21 cellular contexts compared by ENCODE assay signal in genomic region chr12:79648872-79649271, GRCh38. TPM values are rescaled to one million over a fixed set of nuclear protein-coding genes. Genes with fewer than 3 reads are reported as not detected.
A peak's percentile ranks its signal among the peaks of the same experiment; 100 is the strongest.
DNase-seq lines count a peak whose midpoint lies in the region; ATAC-seq and TF ChIP-seq lines count a peak whose summit lies in the region.
"Had no signal": no experiment of that assay in that cellular context is flagged by ENCODE, and none has a peak within 500 bp of the region (broad histone marks: within the 10 kb centered on the region; RNA-seq: fewer than 3 reads in every experiment).

No MANE protein-coding gene starts in this region.

- no peak overlapping the region for H3K4me3 ChIP-seq in choroid plexus epithelial cell (ENCODE audit: low read depth, low read length)

- H2BK5ac ChIP-seq in H9 (ENCODE audit: insufficient read length, low read length), result no peak overlapping the region

- no peak overlapping the region for H4K8ac ChIP-seq in H9 (replicated peaks; ENCODE audit: insufficient read length, low read depth, low read length)

- H3K4ac ChIP-seq in H9 (ENCODE audit: low read depth, low read length), result no peak overlapping the region

- H3K23me2 ChIP-seq in H9 (ENCODE audit: insufficient read length, low read depth, low read length, poor library complexity, severe bottlenecking), result no peaks in the 10 kb centered on the region

- no peak overlapping the region for H2BK15ac ChIP-seq in H9 (ENCODE audit: low read depth, low read length)

- H3K9me3 Mint-ChIP-seq in H9 (peaks cover 4 to 14% of the 10 kb centered on the region in 2 experiments; a peak in 4 of 5 replicates), immature natural killer cell (no peaks in the 10 kb centered on the region)

- no peak overlapping the region for H3K14ac ChIP-seq in H9 (ENCODE audit: insufficient read depth, low read length)

- H3K4me3 Mint-ChIP-seq in H9 (no peak overlapping the region), immature natural killer cell (no peak overlapping the region)
- H3K4me3 Mint-ChIP-seq: B cell had no signal

- H3K27ac ChIP-seq in H9 (ENCODE audit: insufficient read length, low read depth, low read length), result no peak overlapping the region
- H3K27ac ChIP-seq: KMS-11 had no signal

- H3T11ph ChIP-seq in H9 (ENCODE audit: low read length), result no peak overlapping the region

- H3K18ac ChIP-seq in H9 (ENCODE audit: insufficient read length, low read depth, low read length), result no peak overlapping the region

- no peak overlapping the region for H3K9ac ChIP-seq in H9 (ENCODE audit: extremely low read depth, insufficient read length, low read length)
- H3K9ac ChIP-seq: KMS-11, SK-N-SH had no signal

- no peaks in the 10 kb centered on the region for H3K27me3 ChIP-seq in H9 (ENCODE audit: insufficient read depth, low read length)

- H3K27ac Mint-ChIP-seq in H9 (peak overlapping the region in 2 of 3 experiments; percentile 39 to 70; a peak in 1 of 7 replicates), immature natural killer cell (no peak overlapping the region)
- H3K27ac Mint-ChIP-seq: B cell had no signal

- H2AFZ ChIP-seq in H9 (ENCODE audit: low read length), result no peak overlapping the region

- H3K23ac ChIP-seq in H9 (ENCODE audit: insufficient read length, low read depth, low read length), result no peak overlapping the region

- ATAC-seq in left colon (peak; percentile 56), GM19463 (IDR thresholded peaks at IDR 0.05; ENCODE audit: unreplicated experiment) (no peak), HG03108 (IDR thresholded peaks at IDR 0.05; ENCODE audit: unreplicated experiment) (no peak)

- TF ChIP-seq CTCF in H9 (conservative IDR thresholded peaks at IDR 0.05) (no peak), choroid plexus epithelial cell (conservative IDR thresholded peaks at IDR 0.05; ENCODE audit: low read depth, low read length) (no peak)

- peaks cover 2% of the 10 kb centered on the region; the same call in 1 of the 2 replicates for H3K4me1 ChIP-seq in H9 (ENCODE audit: insufficient read depth, low read length)

- no peak overlapping the region for H2AK5ac ChIP-seq in H9 (ENCODE audit: insufficient read length, low read length)

- intact Hi-C loops in left colon (cut with DNase I, micrococcal nuclease), result no loop called here

- H3K4me1 Mint-ChIP-seq in H9 (peaks cover 59 to 64% of the 10 kb centered on the region in 2 experiments), immature natural killer cell (no peaks in the 10 kb centered on the region)

- no peaks in the 10 kb centered on the region for H4K20me1 ChIP-seq in H9 (ENCODE audit: control insufficient read depth, insufficient read depth, insufficient read length)

- no peak overlapping the region for H3K4me2 ChIP-seq in H9 (ENCODE audit: insufficient read depth, insufficient read length, low read length)
- H3K4me2 ChIP-seq: KMS-11, SK-N-SH had no signal

- peaks cover 42% of the 10 kb centered on the region; the same call in 1 of the 2 replicates for H3K79me2 ChIP-seq in H9 (ENCODE audit: insufficient read depth, low read length)

- no peak overlapping the region for H2BK12ac ChIP-seq in H9 (ENCODE audit: insufficient read length, low read depth, low read length)

- no peak overlapping the region for H2BK20ac ChIP-seq in H9 (ENCODE audit: low read depth, low read length, poor library complexity, severe bottlenecking)

- peaks cover 6% of the 10 kb centered on the region for H3K79me1 ChIP-seq in H9 (ENCODE audit: insufficient read depth, low read depth, low read length, poor library complexity, severe bottlenecking)

- H3K9me3 ChIP-seq in H9 (ENCODE audit: control insufficient read depth, low read depth, low read length), result no peaks in the 10 kb centered on the region
- H3K9me3 ChIP-seq: SK-N-SH had no signal

- no peak overlapping the region for H4K5ac ChIP-seq in H9 (ENCODE audit: insufficient read length, low read depth, low read length)

- no CpG with 5 or more reads among the region's 1 CpG for WGBS in H9 (ENCODE audit: extremely low coverage, insufficient read length, low lambda C conversion rate)

- H3K56ac ChIP-seq in H9 (ENCODE audit: insufficient read length, low read depth, low read length), result no peak overlapping the region

- no peak overlapping the region for H4K91ac ChIP-seq in H9 (ENCODE audit: insufficient read length, low read depth, low read length)

- H3K36me3 Mint-ChIP-seq in H9 (ENCODE audit: insufficient read depth in 1 of 3, low read depth in 3 of 3) (peaks cover 14 to 28% (median 21%) of the 10 kb centered on the region in 3 experiments), immature natural killer cell (no peaks in the 10 kb centered on the region)

- H2BK120ac ChIP-seq in H9 (ENCODE audit: low read depth, low read length, poor library complexity, severe bottlenecking), result no peak overlapping the region

- DNase-seq in H9 (no peak), choroid plexus epithelial cell (ENCODE audit: low read depth) (peak; percentile 50), left colon (no peak), immature natural killer cell (no peak), NCI-H128 (lab: John Stamatoyannopoulos, UW; ENCODE audit: unreplicated experiment) (no peak)
- DNase-seq: ACHN, DMS79 treated with DMSO at 0.1 percent for 48 hours, MV-4-11, NCI-H1417 treated with DMSO at 0.1 percent for 48 hours, NCI-H187 treated with DMSO at 0.1 percent for 48 hours, NCI-H226, NCI-H524, NCI-H82, PC-3, RPMI8226, SHP77 treated with DMSO at 0.1 percent for 48 hours, SK-N-SH had no signal

- H3K27me3 Mint-ChIP-seq in H9 (ENCODE audit: low read depth) (no peaks in the 10 kb centered on the region), immature natural killer cell (ENCODE audit: low read depth in 3 of 3) (no peaks in the 10 kb centered on the region)
- H3K27me3 Mint-ChIP-seq: B cell had no signal

RNA-seq across cellular contexts. Expression of gene PAWR, which starts 41.9 kb away (rescaled TPM):
- total RNA-seq in H9 (2021) (176 and 190 TPM in 2 replicates), left colon (100 to 1,000 TPM; 146 to 151 TPM)
- 1 to 10 TPM; 1.3 to 4.4 (median 2.7) TPM for polyA plus RNA-seq in immature natural killer cell

Comparison
In these comparisons a context has a peak if more than half of its experiments do, and no peak if none do; other contexts are left out.
1. H3K27ac Mint-ChIP-seq: peak in H9 (2 of 3); none in immature natural killer cell (0 of 6).